23 cellular contexts compared by ENCODE assay signal in genomic region chr10:35889226-35889625, GRCh38.
"Had no signal": no experiment of that assay in that cellular context is flagged by ENCODE, and none has a peak within 500 bp of the region (broad histone marks: within the 10 kb centered on the region; RNA-seq: fewer than 3 reads in every experiment).

No MANE protein-coding gene starts in this region.

- H3K4me3 Mint-ChIP-seq: activated B cell treated with CpG ODN at 0.5 μM for 24 hours; activated CD4-positive, alpha-beta T cell treated with anti-CD3 and anti-CD28 coated beads for 36 hours; activated naive CD4-positive, alpha-beta T cell treated with anti-CD3 and anti-CD28 coated beads for 36 hours; activated naive CD8-positive, alpha-beta T cell treated with anti-CD3 and anti-CD28 coated beads for 36 hours; activated T-cell treated with anti-CD3 and anti-CD28 coated beads, Interleukin-2, amount 50 U/mL, for 72 hours had no signal

- H3K36me3 Mint-ChIP-seq: activated naive CD8-positive, alpha-beta T cell treated with anti-CD3 and anti-CD28 coated beads for 36 hours had no signal

- H3K9me3 ChIP-seq: adrenal gland, body of pancreas, ovary, psoas muscle, uterus had no signal

- DNase-seq: activated B cell treated with CpG ODN at 0.5 μM for 24 hours; activated CD4-positive, alpha-beta T cell treated with anti-CD3 and anti-CD28 coated beads for 36 hours; activated CD4-positive, alpha-beta T cell treated with anti-CD3 and anti-CD28 coated beads, Interleukin-2, amount 50 U/mL, for 4 hours; activated naive CD4-positive, alpha-beta T cell treated with anti-CD3 and anti-CD28 coated beads for 36 hours; activated naive CD8-positive, alpha-beta T cell treated with anti-CD3 and anti-CD28 coated beads for 36 hours; activated T-cell treated with anti-CD3 and anti-CD28 coated beads for 4 hours; activated T-cell treated with anti-CD3 and anti-CD28 coated beads, Interleukin-2, amount 50 U/mL, for 72 hours; aorta; body of pancreas; effector CD8-positive, alpha-beta T cell; heart right ventricle; kidney glomerular epithelial cell; left ventricle myocardium superior; midbrain; ovary; psoas muscle; spleen; stimulated activated naive CD4-positive, alpha-beta T cell; T-helper 2 cell; uterus had no signal

- H3K4me1 ChIP-seq: adrenal gland, heart right ventricle, psoas muscle, spleen, uterus had no signal

- H3K27ac Mint-ChIP-seq: activated B cell treated with CpG ODN at 0.5 μM for 24 hours; activated CD4-positive, alpha-beta T cell treated with anti-CD3 and anti-CD28 coated beads for 36 hours; activated naive CD4-positive, alpha-beta T cell treated with anti-CD3 and anti-CD28 coated beads for 36 hours; activated naive CD8-positive, alpha-beta T cell treated with anti-CD3 and anti-CD28 coated beads for 36 hours; activated T-cell treated with anti-CD3 and anti-CD28 coated beads, Interleukin-2, amount 50 U/mL, for 72 hours had no signal

- H3K27me3 Mint-ChIP-seq: activated B cell treated with CpG ODN at 0.5 μM for 24 hours had no signal

- FAIRE-seq: colon, endometrium had no signal

- H3K36me3 ChIP-seq: adrenal gland, heart right ventricle, ovary, spleen, uterus had no signal

- H3K27ac ChIP-seq: heart right ventricle, ovary, psoas muscle, spleen had no signal

- H3K4me3 ChIP-seq: adrenal gland, body of pancreas, heart right ventricle, ovary, psoas muscle, spleen, uterus had no signal

- ATAC-seq: activated CD4-positive, alpha-beta T cell treated with anti-CD3 and anti-CD28 coated beads for 36 hours; activated T-cell treated with anti-CD3 and anti-CD28 coated beads, Interleukin-2, amount 50 U/mL, for 72 hours; body of pancreas; heart right ventricle; left ventricle myocardium superior; psoas muscle had no signal

- H3K4me1 Mint-ChIP-seq: activated B cell treated with CpG ODN at 0.5 μM for 24 hours; activated CD4-positive, alpha-beta T cell treated with anti-CD3 and anti-CD28 coated beads for 36 hours; activated naive CD8-positive, alpha-beta T cell treated with anti-CD3 and anti-CD28 coated beads for 36 hours had no signal

- H3K27me3 ChIP-seq: adrenal gland, body of pancreas, heart right ventricle, ovary, spleen, uterus had no signal
